9 cellular contexts compared by ENCODE assay signal in genomic region chr2:231613054-231613654, GRCh38. TPM values are rescaled to one million over a fixed set of nuclear protein-coding genes. Genes with fewer than 3 reads are reported as not detected.
DNase-seq lines count a peak whose midpoint lies in the region; ATAC-seq and TF ChIP-seq lines count a peak whose summit lies in the region.
"Had no signal": no experiment of that assay in that cellular context is flagged by ENCODE, and none has a peak within 500 bp of the region (broad histone marks: within the 10 kb centered on the region; RNA-seq: fewer than 3 reads in every experiment).

No MANE protein-coding gene starts in this region.

- 18 to 21% methylated on average over 15 of the region's 15 CpGs for WGBS in lower leg skin, 2 donors
- WGBS in thyroid gland, 2 donors = 24 to 34% methylated on average over 12 to 15 of the region's 15 CpGs

- TF ChIP-seq POLR2A in lower leg skin (IDR thresholded peaks at IDR 0.05) (no peak), thyroid gland (IDR thresholded peaks at IDR 0.05) (no peak)

- ATAC-seq in GM21529 (IDR thresholded peaks at IDR 0.05; ENCODE audit: unreplicated experiment) = no peak

- no peak overlapping the region for H2AFZ ChIP-seq in Loucy (ENCODE audit: low read length)

- H3K9me3 ChIP-seq in Loucy (ENCODE audit: insufficient read depth, low read depth, low read length) (no peaks in the 10 kb centered on the region), thyroid gland (no peaks in the 10 kb centered on the region)

- H3K27me3 Mint-ChIP-seq in activated T-cell treated with anti-CD3 and anti-CD28 coated beads, Interleukin-2, amount 50 U/mL, for 24 hours = no peaks in the 10 kb centered on the region
- H3K27me3 Mint-ChIP-seq in brain = peaks cover 9% of the 10 kb centered on the region

- DNase-seq in activated T-cell treated with anti-CD3 and anti-CD28 coated beads, Interleukin-2, amount 50 U/mL, for 24 hours = no peak
- DNase-seq in activated T-cell treated with anti-CD3 and anti-CD28 coated beads for 4 hours (no peak), lower leg skin (ENCODE audit: low spot score in 2 of 2) (peak; percentile 47 to 91), thyroid gland (peak in 1 of 2 donors; percentile 16), cortex of kidney (lab: John Stamatoyannopoulos, UW) (no peak)

- H3F3A ChIP-seq in Loucy (ENCODE audit: low read depth) = peaks cover 3% of the 10 kb centered on the region; the same call in 1 of the 2 replicates

- intact Hi-C loops in lower leg skin (cut with DNase I; ENCODE audit: low total_unique reads) = loop anchor here (5.0 kb wide), 1 partner anchor 64 kb away; no protein-coding TSS in a partner anchor
- intact Hi-C loops in thyroid gland (cut with DNase I) = loop anchor here (2.0 kb wide), 1 partner anchor 62 kb away; no protein-coding TSS in a partner anchor

- H3K4me3 Mint-ChIP-seq in activated T-cell treated with anti-CD3 and anti-CD28 coated beads, Interleukin-2, amount 50 U/mL, for 24 hours = peak overlapping the region; percentile 81
- H3K4me3 Mint-ChIP-seq in brain = peak overlapping the region; percentile 77 to 84 (median 81)

- peaks cover 60% of the 10 kb centered on the region for H3K4me1 Mint-ChIP-seq in activated T-cell treated with anti-CD3 and anti-CD28 coated beads, Interleukin-2, amount 50 U/mL, for 24 hours (ENCODE audit: low read depth)
- peaks cover 61% of the 10 kb centered on the region for H3K4me1 Mint-ChIP-seq in brain

- H3K36me3 ChIP-seq in Loucy (ENCODE audit: insufficient read depth, low read length) = no peaks in the 10 kb centered on the region
- no peaks in the 10 kb centered on the region for H3K36me3 ChIP-seq in thyroid gland

- H3K9me3 Mint-ChIP-seq in activated T-cell treated with anti-CD3 and anti-CD28 coated beads, Interleukin-2, amount 50 U/mL, for 24 hours = no peaks in the 10 kb centered on the region
- H3K9me3 Mint-ChIP-seq in brain = peaks cover 0 to 7% (median 3%) of the 10 kb centered on the region in 5 experiments

- H4K20me1 ChIP-seq in Loucy (ENCODE audit: insufficient read depth, low read length, poor library complexity, severe bottlenecking) = no peaks in the 10 kb centered on the region

- H3K27me3 ChIP-seq in Loucy (ENCODE audit: insufficient read depth, low read length, poor library complexity, severe bottlenecking) (no peaks in the 10 kb centered on the region), thyroid gland (no peaks in the 10 kb centered on the region)

- H3K36me3 Mint-ChIP-seq in activated T-cell treated with anti-CD3 and anti-CD28 coated beads, Interleukin-2, amount 50 U/mL, for 24 hours (ENCODE audit: low read depth) = no peaks in the 10 kb centered on the region
- H3K36me3 Mint-ChIP-seq in brain = no peaks in the 10 kb centered on the region

- H3K27ac Mint-ChIP-seq in activated T-cell treated with anti-CD3 and anti-CD28 coated beads, Interleukin-2, amount 50 U/mL, for 24 hours = peak overlapping the region; percentile 99
- H3K27ac Mint-ChIP-seq in brain = peak overlapping the region in 4 of 5 experiments; percentile 77 to 99 (median 95)

- peak overlapping the region; percentile 91 for H3K4me2 ChIP-seq in Loucy (ENCODE audit: low read depth, low read length, poor library complexity, severe bottlenecking)

- peak overlapping the region; percentile 99 for H3K9ac ChIP-seq in Loucy (ENCODE audit: low read depth, low read length, poor library complexity, severe bottlenecking)

- H3K4me3 ChIP-seq in Loucy (ENCODE audit: low read length, poor library complexity, severe bottlenecking) = peak overlapping the region; percentile 91
- H3K4me3 ChIP-seq in lower leg skin (ENCODE audit: low read depth, poor library complexity, severe bottlenecking) = no peak overlapping the region
- peak overlapping the region in 1 of 3 donors; percentile 44 for H3K4me3 ChIP-seq in thyroid gland (replicated peaks in 1 of 3)

- H3K4me1 ChIP-seq in Loucy (ENCODE audit: insufficient read depth, low read length, poor library complexity, severe bottlenecking) (peaks cover 47% of the 10 kb centered on the region), thyroid gland (peaks cover 24 to 40% of the 10 kb centered on the region in 2 donors)

- TF ChIP-seq CTCF in Loucy (conservative IDR thresholded peaks at IDR 0.05; ENCODE audit: low read length) = no peak
- no peak for TF ChIP-seq CTCF in brain (conservative IDR thresholded peaks at IDR 0.05)
- no peak for TF ChIP-seq CTCF in lower leg skin (IDR thresholded peaks at IDR 0.05)
- TF ChIP-seq CTCF in thyroid gland (IDR thresholded peaks at IDR 0.05) = no peak

- H3K9me2 ChIP-seq in Loucy (replicated peaks; ENCODE audit: low read depth, low read length) = no peaks in the 10 kb centered on the region

- peak overlapping the region; percentile 98 to 99 (median 99) for H3K27ac ChIP-seq in thyroid gland

- peaks cover 38% of the 10 kb centered on the region for H3K79me2 ChIP-seq in Loucy (ENCODE audit: insufficient read depth, low read length)

RNA-seq across cellular contexts. Expression of gene TEX44, which starts 20.5 kb away (rescaled TPM):
- not detected for polyA plus RNA-seq in brain (ENCODE audit: insufficient read depth, low read depth, low replicate concordance)
- total RNA-seq in lower leg skin (not detected), thyroid gland (under 1 TPM in 1 of 4 donors, not detected in 3; 0.54 TPM)
- total RNA-seq: dermis microvascular lymphatic vessel endothelial cell had no signal

Comparison
In these comparisons a context has a peak if more than half of its experiments do, and no peak if none do; other contexts are left out.
1. DNase-seq: peak in lower leg skin (2 of 2); none in activated T-cell treated with anti-CD3 and anti-CD28 coated beads, Interleukin-2, amount 50 U/mL, for 24 hours (single experiment), activated T-cell treated with anti-CD3 and anti-CD28 coated beads for 4 hours (single experiment) and cortex of kidney (single experiment).